Comparison of ENCODE assay signal across 17 cellular contexts in the genomic region with DNA sequence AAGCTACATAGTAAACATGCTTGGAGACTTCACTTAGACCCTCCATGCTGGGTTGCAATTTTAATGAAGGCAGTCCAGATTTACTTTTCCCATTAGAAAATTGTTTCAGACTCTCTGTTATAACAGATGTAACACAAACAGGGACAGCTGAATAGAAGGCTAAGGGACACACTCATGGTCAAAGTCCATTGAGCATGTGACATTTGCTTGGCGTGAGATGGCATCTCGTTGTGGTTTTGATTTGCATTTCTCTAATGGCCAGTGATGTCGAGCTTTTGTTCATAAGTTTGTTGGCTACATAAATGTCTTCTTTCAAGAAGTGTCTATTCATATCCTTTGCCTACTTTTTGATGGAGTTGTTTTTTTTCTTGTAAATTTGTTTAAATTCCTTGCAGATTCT.
DNase-seq lines count a peak whose midpoint lies in the region; ATAC-seq and TF ChIP-seq lines count a peak whose summit lies in the region.
"Had no signal": no experiment of that assay in that cellular context is flagged by ENCODE, and none has a peak within 500 bp of the region (broad histone marks: within the 10 kb centered on the region; RNA-seq: fewer than 3 reads in every experiment).

No MANE protein-coding gene starts in this region.

- no peak overlapping the region for H3K23ac ChIP-seq in trophoblast cell (ENCODE audit: low read length)

- H3K9ac ChIP-seq in trophoblast cell (ENCODE audit: low read length), result no peak overlapping the region

- no peak overlapping the region for H2AK5ac ChIP-seq in trophoblast cell (ENCODE audit: low read length)

- H2AFZ ChIP-seq in OCI-LY7 (ENCODE audit: low read length), result no peak overlapping the region
- no peak overlapping the region for H2AFZ ChIP-seq in trophoblast cell (ENCODE audit: insufficient read depth, low read length, poor library complexity)
- H2AFZ ChIP-seq: PC-9 had no signal

- CTCF ChIA-PET in OCI-LY7 (lab: Charles Lee; ENCODE audit: unreplicated experiment), result no interaction called here

- no peak overlapping the region for H4K8ac ChIP-seq in trophoblast cell (ENCODE audit: low read depth, low read length)

- H3K4me2 ChIP-seq in OCI-LY7 (ENCODE audit: low read length) (no peak overlapping the region), trophoblast cell (ENCODE audit: low read length) (no peak overlapping the region)
- H3K4me2 ChIP-seq: A549, PC-9 had no signal

- no peaks in the 10 kb centered on the region for H3K9me2 ChIP-seq in OCI-LY7 (ENCODE audit: insufficient read depth, low read length)

- H2BK5ac ChIP-seq in trophoblast cell (ENCODE audit: low read depth, low read length, poor library complexity), result no peak overlapping the region

- intact Hi-C loops in left colon (cut with DNase I, micrococcal nuclease) (no loop called here), OCI-LY7 (cut with micrococcal nuclease; ENCODE audit: unreplicated experiment) (no loop called here)

- no peak overlapping the region for H4K91ac ChIP-seq in trophoblast cell (ENCODE audit: low read depth, low read length)

- no peak overlapping the region for H3K14ac ChIP-seq in trophoblast cell (ENCODE audit: low read length)

- no peaks in the 10 kb centered on the region for H4K20me1 ChIP-seq in OCI-LY7 (ENCODE audit: insufficient read depth, low read length)

- DNase-seq in DMS53 treated with DMSO at 0.1 percent for 48 hours (lab: John Stamatoyannopoulos, UW; ENCODE audit: unreplicated experiment), result peak; percentile 19
- DNase-seq in left colon, result no peak
- DNase-seq in OCI-LY7 (ENCODE audit: low spot score), result no peak
- DNase-seq in hepatic stellate cell (ENCODE audit: low spot score), result no peak
- no peak for DNase-seq in trophoblast cell
- DNase-seq: COR-L47, H7, NCI-H226, NCI-H69, PC-9, T-cell had no signal

- no peaks in the 10 kb centered on the region for H3K27me3 ChIP-seq in trophoblast cell (ENCODE audit: insufficient read depth, low read length)

- H3K79me2 ChIP-seq in OCI-LY7 (ENCODE audit: insufficient read depth, low read depth, low read length) (no peaks in the 10 kb centered on the region), trophoblast cell (ENCODE audit: control insufficient read depth, insufficient read depth, low read length, poor library complexity) (no peaks in the 10 kb centered on the region)

- H3K9me3 ChIP-seq in OCI-LY7 (ENCODE audit: low read length) (no peaks in the 10 kb centered on the region), trophoblast cell (ENCODE audit: insufficient read depth, low read depth, low read length) (no peaks in the 10 kb centered on the region)
- H3K9me3 ChIP-seq: A549 had no signal

- H3K4me3 ChIP-seq in OCI-LY7 (ENCODE audit: low read depth, low read length, poor library complexity, severe bottlenecking) (no peak overlapping the region), trophoblast cell (ENCODE audit: low read depth, low read length) (no peak overlapping the region)
- H3K4me3 ChIP-seq: A549, K562, PC-9 had no signal

- H3K4me1 ChIP-seq in OCI-LY7 (ENCODE audit: insufficient read depth, low read length, poor library complexity, severe bottlenecking) (no peaks in the 10 kb centered on the region), trophoblast cell (ENCODE audit: control insufficient read depth in 1 of 2, insufficient read depth in 2 of 2, low read length in 2 of 2) (peaks cover 0 to 2% of the 10 kb centered on the region in 2 experiments)
- H3K4me1 ChIP-seq: A549 had no signal

- H3K79me1 ChIP-seq in trophoblast cell (ENCODE audit: low read length), result peaks cover 2% of the 10 kb centered on the region

- WGBS in trophoblast cell (ENCODE audit: extremely low coverage, insufficient coverage, insufficient read length), result no CpG with 5 or more reads among the region's 3 CpGs

- H3K4ac ChIP-seq in trophoblast cell (ENCODE audit: low read depth, low read length), result no peak overlapping the region

- H2BK12ac ChIP-seq in trophoblast cell (ENCODE audit: low read length), result no peak overlapping the region

- H3K36me3 ChIP-seq in OCI-LY7 (ENCODE audit: insufficient read depth, low read length) (no peaks in the 10 kb centered on the region), trophoblast cell (ENCODE audit: control insufficient read depth in 1 of 2, insufficient read depth in 2 of 2, low read length in 2 of 2) (no peaks in the 10 kb centered on the region)

- ATAC-seq in GM18870 (IDR thresholded peaks at IDR 0.05; ENCODE audit: unreplicated experiment) (peak; percentile 97), HG03066 (IDR thresholded peaks at IDR 0.05; ENCODE audit: low read depth, unreplicated experiment) (peak; percentile 52), left colon (peak; percentile 54), HG03039 (IDR thresholded peaks at IDR 0.05; ENCODE audit: unreplicated experiment) (no peak)
- ATAC-seq: A549, K562, T-cell had no signal

- no TSS peak for BruUV-seq in OCI-LY7 (replicated peaks; lab: Mats Ljungman, UMichigan)

- H3K27ac ChIP-seq in OCI-LY7 (ENCODE audit: low read depth, low read length, poor library complexity, severe bottlenecking) (no peak overlapping the region), trophoblast cell (ENCODE audit: low read depth, low read length) (no peak overlapping the region)
- H3K27ac ChIP-seq: A549, C4-2B, PC-9 had no signal

- no peak overlapping the region for H4K12ac ChIP-seq in trophoblast cell (ENCODE audit: low read depth, low read length)

- no peak overlapping the region for H3K18ac ChIP-seq in trophoblast cell (ENCODE audit: low read length)

- TF ChIP-seq CTCF in OCI-LY7 (conservative IDR thresholded peaks at IDR 0.05; ENCODE audit: low read length), result no peak

- no peak overlapping the region for H2BK120ac ChIP-seq in trophoblast cell (ENCODE audit: insufficient read depth, low read length, poor library complexity)

- POLR2A ChIA-PET in OCI-LY7 (lab: Charles Lee), result interaction anchor here (0.7 kb wide), 1 partner anchor 65 kb away, joined by 3 read pairs; no protein-coding TSS in a partner anchor
